1 cellular context compared by ENCODE assay signal in the genomic region with DNA sequence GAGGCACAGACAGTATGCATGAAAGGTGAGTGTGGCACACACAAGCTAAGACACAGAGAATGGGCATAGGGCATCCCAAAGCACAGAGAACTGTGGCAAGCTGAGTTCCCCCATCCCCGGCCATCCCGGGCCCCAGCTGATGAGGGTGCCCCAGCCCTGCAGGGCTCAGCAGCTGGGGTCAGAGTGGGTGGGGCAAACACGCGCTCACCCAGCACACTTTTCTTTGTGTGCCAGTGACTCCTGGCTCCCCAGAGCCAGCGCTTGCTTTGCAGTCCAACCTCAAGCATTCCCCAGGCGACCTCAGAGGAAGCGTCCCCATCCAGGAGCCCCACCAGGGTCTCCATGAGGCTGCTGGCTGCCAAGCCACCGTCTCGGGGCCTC.
TF ChIP-seq lines count a peak whose summit lies in the region.

No MANE protein-coding gene starts in this region.

TF ChIP-seq in HepG2, 621 proteins besides CTCF, POLR2A, EP300 and RAD21:
- TF ChIP-seq ELF4 (CRISPR knock-in tag; IDR thresholded peaks at IDR 0.05; ENCODE audit: borderline replicate concordance) (no peak), ZC3H4 (CRISPR knock-in tag; IDR thresholded peaks at IDR 0.05; ENCODE audit: borderline replicate concordance) (no peak), REPIN1 (CRISPR knock-in tag; IDR thresholded peaks at IDR 0.05; ENCODE audit: borderline replicate concordance, low read depth) (0 out of 2 replicates have a peak, but pooled peaks have one; percentile 5), RFX3 (CRISPR knock-in tag; IDR thresholded peaks at IDR 0.05) (no peak)
- TF ChIP-seq, protein P1, sequence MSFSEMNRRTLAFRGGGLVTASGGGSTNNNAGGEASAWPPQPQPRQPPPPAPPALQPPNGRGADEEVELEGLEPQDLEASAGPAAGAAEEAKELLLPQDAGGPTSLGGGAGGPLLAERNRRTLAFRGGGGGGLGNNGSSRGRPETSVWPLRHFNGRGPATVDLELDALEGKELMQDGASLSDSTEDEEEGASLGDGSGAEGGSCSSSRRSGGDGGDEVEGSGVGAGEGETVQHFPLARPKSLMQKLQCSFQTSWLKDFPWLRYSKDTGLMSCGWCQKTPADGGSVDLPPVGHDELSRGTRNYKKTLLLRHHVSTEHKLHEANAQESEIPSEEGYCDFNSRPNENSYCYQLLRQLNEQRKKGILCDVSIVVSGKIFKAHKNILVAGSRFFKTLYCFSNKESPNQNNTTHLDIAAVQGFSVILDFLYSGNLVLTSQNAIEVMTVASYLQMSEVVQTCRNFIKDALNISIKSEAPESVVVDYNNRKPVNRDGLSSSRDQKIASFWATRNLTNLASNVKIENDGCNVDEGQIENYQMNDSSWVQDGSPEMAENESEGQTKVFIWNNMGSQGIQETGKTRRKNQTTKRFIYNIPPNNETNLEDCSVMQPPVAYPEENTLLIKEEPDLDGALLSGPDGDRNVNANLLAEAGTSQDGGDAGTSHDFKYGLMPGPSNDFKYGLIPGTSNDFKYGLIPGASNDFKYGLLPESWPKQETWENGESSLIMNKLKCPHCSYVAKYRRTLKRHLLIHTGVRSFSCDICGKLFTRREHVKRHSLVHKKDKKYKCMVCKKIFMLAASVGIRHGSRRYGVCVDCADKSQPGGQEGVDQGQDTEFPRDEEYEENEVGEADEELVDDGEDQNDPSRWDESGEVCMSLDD (CRISPR knock-in tag; IDR thresholded peaks at IDR 0.05; ENCODE audit: borderline replicate concordance): 0 out of 2 replicates have a peak, but pooled peaks have one; percentile 47
- TF ChIP-seq, protein P2, sequence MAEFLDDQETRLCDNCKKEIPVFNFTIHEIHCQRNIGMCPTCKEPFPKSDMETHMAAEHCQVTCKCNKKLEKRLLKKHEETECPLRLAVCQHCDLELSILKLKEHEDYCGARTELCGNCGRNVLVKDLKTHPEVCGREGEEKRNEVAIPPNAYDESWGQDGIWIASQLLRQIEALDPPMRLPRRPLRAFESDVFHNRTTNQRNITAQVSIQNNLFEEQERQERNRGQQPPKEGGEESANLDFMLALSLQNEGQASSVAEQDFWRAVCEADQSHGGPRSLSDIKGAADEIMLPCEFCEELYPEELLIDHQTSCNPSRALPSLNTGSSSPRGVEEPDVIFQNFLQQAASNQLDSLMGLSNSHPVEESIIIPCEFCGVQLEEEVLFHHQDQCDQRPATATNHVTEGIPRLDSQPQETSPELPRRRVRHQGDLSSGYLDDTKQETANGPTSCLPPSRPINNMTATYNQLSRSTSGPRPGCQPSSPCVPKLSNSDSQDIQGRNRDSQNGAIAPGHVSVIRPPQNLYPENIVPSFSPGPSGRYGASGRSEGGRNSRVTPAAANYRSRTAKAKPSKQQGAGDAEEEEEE (CRISPR knock-in tag; IDR thresholded peaks at IDR 0.05; ENCODE audit: borderline replicate concordance): 0 out of 2 replicates have a peak, but pooled peaks have one; percentile 8
